ENCODE assay signal across 9 cellular contexts in genomic region chr4:121712001-121712655, GRCh38. TPM values are rescaled to one million over a fixed set of nuclear protein-coding genes. Genes with fewer than 3 reads are reported as not detected.
A peak's percentile ranks its signal among the peaks of the same experiment; 100 is the strongest.
DNase-seq lines count a peak whose midpoint lies in the region; ATAC-seq and TF ChIP-seq lines count a peak whose summit lies in the region.
"Had no signal": no experiment of that assay in that cellular context is flagged by ENCODE, and none has a peak within 500 bp of the region (broad histone marks: within the 10 kb centered on the region; RNA-seq: fewer than 3 reads in every experiment).

No MANE protein-coding gene starts in this region.

- no peaks in the 10 kb centered on the region for H3K9me3 ChIP-seq in OCI-LY7 (ENCODE audit: low read length)
- H3K9me3 ChIP-seq in skeletal muscle satellite cell (replicated peaks; ENCODE audit: low read length), result no peaks in the 10 kb centered on the region

- H4K20me1 ChIP-seq in OCI-LY7 (ENCODE audit: insufficient read depth, low read length), result no peaks in the 10 kb centered on the region

- BruUV-seq in OCI-LY7 (replicated peaks; lab: Mats Ljungman, UMichigan), result no TSS peak

- H3K9me2 ChIP-seq in OCI-LY7 (ENCODE audit: insufficient read depth, low read length), result no peaks in the 10 kb centered on the region

- DNase-seq in OCI-LY7 (ENCODE audit: low spot score) (no peak), foreskin keratinocyte (peak; percentile 53 to 81), SKM-1 (lab: John Stamatoyannopoulos, UW; ENCODE audit: unreplicated experiment) (no peak)
- DNase-seq in central memory CD4-positive, alpha-beta T cell, result no peak
- no peak for DNase-seq in activated effector memory CD4-positive, alpha-beta T cell treated with Interleukin-2 at 50 U/mL for 16 hours

- POLR2A ChIA-PET in OCI-LY7 (lab: Charles Lee), result interaction anchor here (0.6 kb wide), 1 partner anchor 211 kb away, joined by 3 read pairs; no protein-coding TSS in a partner anchor

- H3K4me2 ChIP-seq in OCI-LY7 (ENCODE audit: low read length) (no peak overlapping the region), skeletal muscle satellite cell (ENCODE audit: low read length) (peak overlapping the region; percentile 87)

- H3K27ac ChIP-seq in OCI-LY7 (ENCODE audit: low read depth, low read length, poor library complexity, severe bottlenecking) (no peak overlapping the region), foreskin keratinocyte (peak overlapping the region; percentile 39)

- CTCF ChIA-PET in OCI-LY7 (lab: Charles Lee; ENCODE audit: unreplicated experiment), result no interaction called here

- ATAC-seq in GM19023 (IDR thresholded peaks at IDR 0.05; ENCODE audit: unreplicated experiment) (peak; percentile 2), foreskin keratinocyte (peak; percentile 82), GM19467 (IDR thresholded peaks at IDR 0.05; ENCODE audit: unreplicated experiment) (no peak)

- no peaks in the 10 kb centered on the region for H3K36me3 ChIP-seq in OCI-LY7 (ENCODE audit: insufficient read depth, low read length)
- H3K36me3 ChIP-seq in skeletal muscle satellite cell (ENCODE audit: insufficient read depth, low read length), result no peaks in the 10 kb centered on the region

- H3K4me3 ChIP-seq in OCI-LY7 (ENCODE audit: low read depth, low read length, poor library complexity, severe bottlenecking) (no peak overlapping the region), skeletal muscle satellite cell (ENCODE audit: low read length) (peak overlapping the region; percentile 39)

- H3K79me2 ChIP-seq in OCI-LY7 (ENCODE audit: insufficient read depth, low read depth, low read length), result no peaks in the 10 kb centered on the region

- intact Hi-C loops in OCI-LY7 (cut with micrococcal nuclease; ENCODE audit: unreplicated experiment), result no loop called here

- no peaks in the 10 kb centered on the region for H3K27me3 ChIP-seq in foreskin keratinocyte
- H3K27me3 ChIP-seq in skeletal muscle satellite cell (ENCODE audit: control insufficient read depth, insufficient read depth, low read length), result no peaks in the 10 kb centered on the region

- peak overlapping the region; percentile 66 for H3K9ac ChIP-seq in skeletal muscle satellite cell (ENCODE audit: low read depth, low read length)

- TF ChIP-seq CTCF in OCI-LY7 (conservative IDR thresholded peaks at IDR 0.05; ENCODE audit: low read length) (no peak), foreskin keratinocyte (conservative IDR thresholded peaks at IDR 0.05) (peak; percentile 38)

- peak overlapping the region; percentile 47; the same call in 1 of the 2 replicates for H2AFZ ChIP-seq in OCI-LY7 (ENCODE audit: low read length)

- H3K4me1 ChIP-seq in OCI-LY7 (ENCODE audit: insufficient read depth, low read length, poor library complexity, severe bottlenecking), result no peaks in the 10 kb centered on the region
- H3K4me1 ChIP-seq in foreskin keratinocyte, result peaks cover 15% of the 10 kb centered on the region
- H3K4me1 ChIP-seq in skeletal muscle satellite cell (ENCODE audit: control insufficient read depth, insufficient read depth, low read length), result peaks cover 30% of the 10 kb centered on the region

RNA-seq across cellular contexts. Expression of gene ANXA5, which starts 15.3 kb away (rescaled TPM):
- total RNA-seq in OCI-LY7 (2014; rRNA removed; shearing (Covaris generic)), result 28.9 and 38.3 TPM in 2 replicates
- 39.2 and 40.1 TPM in 2 replicates for total RNA-seq in OCI-LY7 (2022)
- 445 and 484 TPM in 2 replicates for total RNA-seq in foreskin keratinocyte
- 393 and 397 TPM in 2 replicates for polyA plus RNA-seq in foreskin keratinocyte
- 1,097 and 1,175 TPM in 2 replicates for total RNA-seq in skeletal muscle satellite cell (2012; rRNA removed)

RNA-seq across cellular contexts. Expression of gene SMIM43, which starts 52.8 kb away (rescaled TPM):
- not detected in 2 replicates for total RNA-seq in OCI-LY7 (2014; rRNA removed; shearing (Covaris generic))
- total RNA-seq in OCI-LY7 (2022), result not detected in 2 replicates
- total RNA-seq in foreskin keratinocyte, result not detected in 2 replicates
- polyA plus RNA-seq in foreskin keratinocyte, result 0.02 TPM in 1 of 2 replicates, not detected in the other
- not detected in 2 replicates for total RNA-seq in skeletal muscle satellite cell (2012; rRNA removed)
- total RNA-seq: activated CD4-positive, alpha-beta memory T cell treated with anti-CD3 and anti-CD28 coated beads for 36 hours had no signal

Comparison
In these comparisons a context has a peak if more than half of its experiments do, and no peak if none do; other contexts are left out.
1. DNase-seq: peak in foreskin keratinocyte (2 of 2); none in OCI-LY7 (single experiment), SKM-1 (single experiment), central memory CD4-positive, alpha-beta T cell (single experiment) and activated effector memory CD4-positive, alpha-beta T cell treated with Interleukin-2 at 50 U/mL for 16 hours (single experiment).
2. RNA of gene ANXA5, which starts 15.3 kb away (total RNA-seq): 445 to 484 TPM in foreskin keratinocyte; 28.9 to 40.1 TPM in OCI-LY7; every median in the first group is over 10 times any median in the second.